Comparison of ENCODE assay signal across 1 cellular context in the genomic region with DNA sequence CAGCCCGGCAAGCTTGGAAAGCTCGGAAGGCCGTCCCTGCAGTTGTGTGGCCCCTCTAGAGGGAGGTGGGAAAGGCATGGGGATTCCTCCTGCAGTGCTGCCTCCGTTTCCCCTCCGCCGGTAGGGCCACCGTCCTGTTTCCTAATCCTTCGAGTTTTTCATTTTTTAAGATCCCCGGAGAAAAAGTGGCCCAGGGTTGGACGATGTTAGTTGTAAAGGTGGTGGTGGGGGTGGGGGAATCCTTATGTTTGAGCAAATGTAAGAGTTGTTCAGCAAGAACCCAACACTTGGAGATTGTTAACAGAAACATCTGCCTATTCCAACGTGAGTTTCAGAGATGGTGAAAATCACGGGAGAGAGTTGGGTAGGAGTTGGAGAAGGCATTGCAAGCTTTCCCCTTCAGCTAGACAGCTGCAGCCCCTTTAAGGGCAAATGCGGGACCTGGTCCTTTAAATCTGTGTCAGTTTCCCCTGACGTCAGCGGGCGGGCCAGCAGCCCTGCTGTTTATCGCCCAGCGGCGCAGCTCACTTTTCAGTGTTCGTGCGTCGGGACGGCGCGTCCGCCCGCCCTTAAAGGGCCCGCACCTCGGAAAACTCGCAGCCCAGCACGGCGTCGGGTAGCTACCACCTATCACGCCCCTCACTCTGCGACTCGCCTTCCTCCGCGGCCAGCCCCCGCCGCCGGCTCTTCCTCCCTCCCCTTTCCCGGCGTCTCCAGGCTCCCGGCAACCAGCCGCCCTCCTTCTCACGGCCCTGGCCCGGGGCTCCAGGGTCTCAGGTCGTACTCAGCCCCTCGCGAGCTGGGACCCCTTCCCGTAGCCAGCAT.
TF ChIP-seq lines count a peak whose summit lies in the region.

A gene (plus strand): TSS at position 534 of the 825 bp plus-strand sequence. CDS start 521 bp downstream, outside the sequence.

TF ChIP-seq in GM12878, 131 proteins besides CTCF, POLR2A, EP300 and RAD21 (continued from another document and continues in another):
- TF ChIP-seq, protein P1, sequence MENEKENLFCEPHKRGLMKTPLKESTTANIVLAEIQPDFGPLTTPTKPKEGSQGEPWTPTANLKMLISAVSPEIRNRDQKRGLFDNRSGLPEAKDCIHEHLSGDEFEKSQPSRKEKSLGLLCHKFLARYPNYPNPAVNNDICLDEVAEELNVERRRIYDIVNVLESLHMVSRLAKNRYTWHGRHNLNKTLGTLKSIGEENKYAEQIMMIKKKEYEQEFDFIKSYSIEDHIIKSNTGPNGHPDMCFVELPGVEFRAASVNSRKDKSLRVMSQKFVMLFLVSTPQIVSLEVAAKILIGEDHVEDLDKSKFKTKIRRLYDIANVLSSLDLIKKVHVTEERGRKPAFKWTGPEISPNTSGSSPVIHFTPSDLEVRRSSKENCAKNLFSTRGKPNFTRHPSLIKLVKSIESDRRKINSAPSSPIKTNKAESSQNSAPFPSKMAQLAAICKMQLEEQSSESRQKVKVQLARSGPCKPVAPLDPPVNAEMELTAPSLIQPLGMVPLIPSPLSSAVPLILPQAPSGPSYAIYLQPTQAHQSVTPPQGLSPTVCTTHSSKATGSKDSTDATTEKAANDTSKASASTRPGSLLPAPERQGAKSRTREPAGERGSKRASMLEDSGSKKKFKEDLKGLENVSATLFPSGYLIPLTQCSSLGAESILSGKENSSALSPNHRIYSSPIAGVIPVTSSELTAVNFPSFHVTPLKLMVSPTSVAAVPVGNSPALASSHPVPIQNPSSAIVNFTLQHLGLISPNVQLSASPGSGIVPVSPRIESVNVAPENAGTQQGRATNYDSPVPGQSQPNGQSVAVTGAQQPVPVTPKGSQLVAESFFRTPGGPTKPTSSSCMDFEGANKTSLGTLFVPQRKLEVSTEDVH (IDR thresholded peaks at IDR 0.05; ENCODE audit: low read depth, partially characterized antibody): no peak
- TF ChIP-seq BCL11A (IDR thresholded peaks at IDR 0.05; ENCODE audit: low read depth, low read length): no peak
- no peak for TF ChIP-seq NFYA (IDR thresholded peaks at IDR 0.05; ENCODE audit: borderline replicate concordance, low read depth, low read length)
- TF ChIP-seq, protein P2, sequence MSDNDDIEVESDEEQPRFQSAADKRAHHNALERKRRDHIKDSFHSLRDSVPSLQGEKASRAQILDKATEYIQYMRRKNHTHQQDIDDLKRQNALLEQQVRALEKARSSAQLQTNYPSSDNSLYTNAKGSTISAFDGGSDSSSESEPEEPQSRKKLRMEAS (IDR thresholded peaks at IDR 0.05; ENCODE audit: low read depth, low read length): peak; percentile 52; the same call in 1 of the 2 replicates
- peak; percentile 66 for TF ChIP-seq TAF1 (IDR thresholded peaks at IDR 0.05; ENCODE audit: borderline replicate concordance, low read depth, low read length)
- no peak for TF ChIP-seq NR2C1 (IDR thresholded peaks at IDR 0.05)
- TF ChIP-seq SIX5 (IDR thresholded peaks at IDR 0.05; ENCODE audit: low read depth, low read length, severe bottlenecking): peak; percentile 6
- TF ChIP-seq RCOR1 (conservative IDR thresholded peaks at IDR 0.05; ENCODE audit: low read depth, low read length): no peak
- TF ChIP-seq IRF4 (IDR thresholded peaks at IDR 0.05; ENCODE audit: low read depth, low read length): 0 out of 2 replicates have a peak, but pooled peaks have one; percentile 38
- peak; percentile 80 for TF ChIP-seq SP1 (IDR thresholded peaks at IDR 0.05; ENCODE audit: low read depth, low read length)
- no peak for TF ChIP-seq SUZ12 (IDR thresholded peaks at IDR 0.05; ENCODE audit: unreplicated experiment)
- TF ChIP-seq, protein P3, sequence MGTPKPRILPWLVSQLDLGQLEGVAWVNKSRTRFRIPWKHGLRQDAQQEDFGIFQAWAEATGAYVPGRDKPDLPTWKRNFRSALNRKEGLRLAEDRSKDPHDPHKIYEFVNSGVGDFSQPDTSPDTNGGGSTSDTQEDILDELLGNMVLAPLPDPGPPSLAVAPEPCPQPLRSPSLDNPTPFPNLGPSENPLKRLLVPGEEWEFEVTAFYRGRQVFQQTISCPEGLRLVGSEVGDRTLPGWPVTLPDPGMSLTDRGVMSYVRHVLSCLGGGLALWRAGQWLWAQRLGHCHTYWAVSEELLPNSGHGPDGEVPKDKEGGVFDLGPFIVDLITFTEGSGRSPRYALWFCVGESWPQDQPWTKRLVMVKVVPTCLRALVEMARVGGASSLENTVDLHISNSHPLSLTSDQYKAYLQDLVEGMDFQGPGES (IDR thresholded peaks at IDR 0.05): no peak
- no peak for TF ChIP-seq CBX5 (IDR thresholded peaks at IDR 0.05; ENCODE audit: low read depth)
- TF ChIP-seq, protein P4, sequence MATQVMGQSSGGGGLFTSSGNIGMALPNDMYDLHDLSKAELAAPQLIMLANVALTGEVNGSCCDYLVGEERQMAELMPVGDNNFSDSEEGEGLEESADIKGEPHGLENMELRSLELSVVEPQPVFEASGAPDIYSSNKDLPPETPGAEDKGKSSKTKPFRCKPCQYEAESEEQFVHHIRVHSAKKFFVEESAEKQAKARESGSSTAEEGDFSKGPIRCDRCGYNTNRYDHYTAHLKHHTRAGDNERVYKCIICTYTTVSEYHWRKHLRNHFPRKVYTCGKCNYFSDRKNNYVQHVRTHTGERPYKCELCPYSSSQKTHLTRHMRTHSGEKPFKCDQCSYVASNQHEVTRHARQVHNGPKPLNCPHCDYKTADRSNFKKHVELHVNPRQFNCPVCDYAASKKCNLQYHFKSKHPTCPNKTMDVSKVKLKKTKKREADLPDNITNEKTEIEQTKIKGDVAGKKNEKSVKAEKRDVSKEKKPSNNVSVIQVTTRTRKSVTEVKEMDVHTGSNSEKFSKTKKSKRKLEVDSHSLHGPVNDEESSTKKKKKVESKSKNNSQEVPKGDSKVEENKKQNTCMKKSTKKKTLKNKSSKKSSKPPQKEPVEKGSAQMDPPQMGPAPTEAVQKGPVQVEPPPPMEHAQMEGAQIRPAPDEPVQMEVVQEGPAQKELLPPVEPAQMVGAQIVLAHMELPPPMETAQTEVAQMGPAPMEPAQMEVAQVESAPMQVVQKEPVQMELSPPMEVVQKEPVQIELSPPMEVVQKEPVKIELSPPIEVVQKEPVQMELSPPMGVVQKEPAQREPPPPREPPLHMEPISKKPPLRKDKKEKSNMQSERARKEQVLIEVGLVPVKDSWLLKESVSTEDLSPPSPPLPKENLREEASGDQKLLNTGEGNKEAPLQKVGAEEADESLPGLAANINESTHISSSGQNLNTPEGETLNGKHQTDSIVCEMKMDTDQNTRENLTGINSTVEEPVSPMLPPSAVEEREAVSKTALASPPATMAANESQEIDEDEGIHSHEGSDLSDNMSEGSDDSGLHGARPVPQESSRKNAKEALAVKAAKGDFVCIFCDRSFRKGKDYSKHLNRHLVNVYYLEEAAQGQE (IDR thresholded peaks at IDR 0.05; ENCODE audit: low read depth, low read length): no peak
- TF ChIP-seq, protein P5, sequence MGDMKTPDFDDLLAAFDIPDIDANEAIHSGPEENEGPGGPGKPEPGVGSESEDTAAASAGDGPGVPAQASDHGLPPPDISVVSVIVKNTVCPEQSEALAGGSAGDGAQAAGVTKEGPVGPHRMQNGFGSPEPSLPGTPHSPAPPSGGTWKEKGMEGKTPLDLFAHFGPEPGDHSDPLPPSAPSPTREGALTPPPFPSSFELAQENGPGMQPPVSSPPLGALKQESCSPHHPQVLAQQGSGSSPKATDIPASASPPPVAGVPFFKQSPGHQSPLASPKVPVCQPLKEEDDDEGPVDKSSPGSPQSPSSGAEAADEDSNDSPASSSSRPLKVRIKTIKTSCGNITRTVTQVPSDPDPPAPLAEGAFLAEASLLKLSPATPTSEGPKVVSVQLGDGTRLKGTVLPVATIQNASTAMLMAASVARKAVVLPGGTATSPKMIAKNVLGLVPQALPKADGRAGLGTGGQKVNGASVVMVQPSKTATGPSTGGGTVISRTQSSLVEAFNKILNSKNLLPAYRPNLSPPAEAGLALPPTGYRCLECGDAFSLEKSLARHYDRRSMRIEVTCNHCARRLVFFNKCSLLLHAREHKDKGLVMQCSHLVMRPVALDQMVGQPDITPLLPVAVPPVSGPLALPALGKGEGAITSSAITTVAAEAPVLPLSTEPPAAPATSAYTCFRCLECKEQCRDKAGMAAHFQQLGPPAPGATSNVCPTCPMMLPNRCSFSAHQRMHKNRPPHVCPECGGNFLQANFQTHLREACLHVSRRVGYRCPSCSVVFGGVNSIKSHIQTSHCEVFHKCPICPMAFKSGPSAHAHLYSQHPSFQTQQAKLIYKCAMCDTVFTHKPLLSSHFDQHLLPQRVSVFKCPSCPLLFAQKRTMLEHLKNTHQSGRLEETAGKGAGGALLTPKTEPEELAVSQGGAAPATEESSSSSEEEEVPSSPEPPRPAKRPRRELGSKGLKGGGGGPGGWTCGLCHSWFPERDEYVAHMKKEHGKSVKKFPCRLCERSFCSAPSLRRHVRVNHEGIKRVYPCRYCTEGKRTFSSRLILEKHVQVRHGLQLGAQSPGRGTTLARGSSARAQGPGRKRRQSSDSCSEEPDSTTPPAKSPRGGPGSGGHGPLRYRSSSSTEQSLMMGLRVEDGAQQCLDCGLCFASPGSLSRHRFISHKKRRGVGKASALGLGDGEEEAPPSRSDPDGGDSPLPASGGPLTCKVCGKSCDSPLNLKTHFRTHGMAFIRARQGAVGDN (IDR thresholded peaks at IDR 0.05): peak; percentile 47
- TF ChIP-seq ZNF217 (IDR thresholded peaks at IDR 0.05): no peak
- no peak for TF ChIP-seq YBX1 (IDR thresholded peaks at IDR 0.05)
- TF ChIP-seq NR2F1 (conservative IDR thresholded peaks at IDR 0.05): 0 out of 2 replicates have a peak, but pooled peaks have one; percentile 19
- no peak for TF ChIP-seq HDAC6 (IDR thresholded peaks at IDR 0.05; ENCODE audit: unreplicated experiment)
- no peak for TF ChIP-seq SMAD1 (IDR thresholded peaks at IDR 0.05; ENCODE audit: low read depth, partially characterized antibody)
- TF ChIP-seq CBFB (IDR thresholded peaks at IDR 0.05; ENCODE audit: low read depth): no peak
- TF ChIP-seq, protein P6, sequence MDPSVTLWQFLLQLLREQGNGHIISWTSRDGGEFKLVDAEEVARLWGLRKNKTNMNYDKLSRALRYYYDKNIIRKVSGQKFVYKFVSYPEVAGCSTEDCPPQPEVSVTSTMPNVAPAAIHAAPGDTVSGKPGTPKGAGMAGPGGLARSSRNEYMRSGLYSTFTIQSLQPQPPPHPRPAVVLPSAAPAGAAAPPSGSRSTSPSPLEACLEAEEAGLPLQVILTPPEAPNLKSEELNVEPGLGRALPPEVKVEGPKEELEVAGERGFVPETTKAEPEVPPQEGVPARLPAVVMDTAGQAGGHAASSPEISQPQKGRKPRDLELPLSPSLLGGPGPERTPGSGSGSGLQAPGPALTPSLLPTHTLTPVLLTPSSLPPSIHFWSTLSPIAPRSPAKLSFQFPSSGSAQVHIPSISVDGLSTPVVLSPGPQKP (IDR thresholded peaks at IDR 0.05; ENCODE audit: low read depth, low read length): no peak
- peak; percentile 88 for TF ChIP-seq CREM (IDR thresholded peaks at IDR 0.05; ENCODE audit: low read depth)
- TF ChIP-seq RB1 (IDR thresholded peaks at IDR 0.05; ENCODE audit: borderline replicate concordance): no peak; the same call in 1 of the 2 replicates
- TF ChIP-seq, protein P7, sequence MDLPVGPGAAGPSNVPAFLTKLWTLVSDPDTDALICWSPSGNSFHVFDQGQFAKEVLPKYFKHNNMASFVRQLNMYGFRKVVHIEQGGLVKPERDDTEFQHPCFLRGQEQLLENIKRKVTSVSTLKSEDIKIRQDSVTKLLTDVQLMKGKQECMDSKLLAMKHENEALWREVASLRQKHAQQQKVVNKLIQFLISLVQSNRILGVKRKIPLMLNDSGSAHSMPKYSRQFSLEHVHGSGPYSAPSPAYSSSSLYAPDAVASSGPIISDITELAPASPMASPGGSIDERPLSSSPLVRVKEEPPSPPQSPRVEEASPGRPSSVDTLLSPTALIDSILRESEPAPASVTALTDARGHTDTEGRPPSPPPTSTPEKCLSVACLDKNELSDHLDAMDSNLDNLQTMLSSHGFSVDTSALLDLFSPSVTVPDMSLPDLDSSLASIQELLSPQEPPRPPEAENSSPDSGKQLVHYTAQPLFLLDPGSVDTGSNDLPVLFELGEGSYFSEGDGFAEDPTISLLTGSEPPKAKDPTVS (IDR thresholded peaks at IDR 0.05; ENCODE audit: low read depth, low read length): no peak
- peak; percentile 80 for TF ChIP-seq IKZF1 (conservative IDR thresholded peaks at IDR 0.05)
- no peak for TF ChIP-seq HDAC2 (IDR thresholded peaks at IDR 0.05)
- peak; percentile 97 for TF ChIP-seq ATF7 (IDR thresholded peaks at IDR 0.05; ENCODE audit: low read depth)
- no peak for TF ChIP-seq MTA3 (IDR thresholded peaks at IDR 0.05; ENCODE audit: borderline replicate concordance, low read length)
- no peak for TF ChIP-seq KDM1A (IDR thresholded peaks at IDR 0.05; ENCODE audit: borderline replicate concordance)
- no peak for TF ChIP-seq SREBF2 (IDR thresholded peaks at IDR 0.05; ENCODE audit: low read length)
- TF ChIP-seq, protein P8, sequence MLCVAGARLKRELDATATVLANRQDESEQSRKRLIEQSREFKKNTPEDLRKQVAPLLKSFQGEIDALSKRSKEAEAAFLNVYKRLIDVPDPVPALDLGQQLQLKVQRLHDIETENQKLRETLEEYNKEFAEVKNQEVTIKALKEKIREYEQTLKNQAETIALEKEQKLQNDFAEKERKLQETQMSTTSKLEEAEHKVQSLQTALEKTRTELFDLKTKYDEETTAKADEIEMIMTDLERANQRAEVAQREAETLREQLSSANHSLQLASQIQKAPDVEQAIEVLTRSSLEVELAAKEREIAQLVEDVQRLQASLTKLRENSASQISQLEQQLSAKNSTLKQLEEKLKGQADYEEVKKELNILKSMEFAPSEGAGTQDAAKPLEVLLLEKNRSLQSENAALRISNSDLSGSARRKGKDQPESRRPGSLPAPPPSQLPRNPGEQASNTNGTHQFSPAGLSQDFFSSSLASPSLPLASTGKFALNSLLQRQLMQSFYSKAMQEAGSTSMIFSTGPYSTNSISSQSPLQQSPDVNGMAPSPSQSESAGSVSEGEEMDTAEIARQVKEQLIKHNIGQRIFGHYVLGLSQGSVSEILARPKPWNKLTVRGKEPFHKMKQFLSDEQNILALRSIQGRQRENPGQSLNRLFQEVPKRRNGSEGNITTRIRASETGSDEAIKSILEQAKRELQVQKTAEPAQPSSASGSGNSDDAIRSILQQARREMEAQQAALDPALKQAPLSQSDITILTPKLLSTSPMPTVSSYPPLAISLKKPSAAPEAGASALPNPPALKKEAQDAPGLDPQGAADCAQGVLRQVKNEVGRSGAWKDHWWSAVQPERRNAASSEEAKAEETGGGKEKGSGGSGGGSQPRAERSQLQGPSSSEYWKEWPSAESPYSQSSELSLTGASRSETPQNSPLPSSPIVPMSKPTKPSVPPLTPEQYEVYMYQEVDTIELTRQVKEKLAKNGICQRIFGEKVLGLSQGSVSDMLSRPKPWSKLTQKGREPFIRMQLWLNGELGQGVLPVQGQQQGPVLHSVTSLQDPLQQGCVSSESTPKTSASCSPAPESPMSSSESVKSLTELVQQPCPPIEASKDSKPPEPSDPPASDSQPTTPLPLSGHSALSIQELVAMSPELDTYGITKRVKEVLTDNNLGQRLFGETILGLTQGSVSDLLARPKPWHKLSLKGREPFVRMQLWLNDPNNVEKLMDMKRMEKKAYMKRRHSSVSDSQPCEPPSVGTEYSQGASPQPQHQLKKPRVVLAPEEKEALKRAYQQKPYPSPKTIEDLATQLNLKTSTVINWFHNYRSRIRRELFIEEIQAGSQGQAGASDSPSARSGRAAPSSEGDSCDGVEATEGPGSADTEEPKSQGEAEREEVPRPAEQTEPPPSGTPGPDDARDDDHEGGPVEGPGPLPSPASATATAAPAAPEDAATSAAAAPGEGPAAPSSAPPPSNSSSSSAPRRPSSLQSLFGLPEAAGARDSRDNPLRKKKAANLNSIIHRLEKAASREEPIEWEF (IDR thresholded peaks at IDR 0.05; ENCODE audit: insufficient replicate concordance, low read depth, low read length): no peak
- no peak for TF ChIP-seq ZNF384 (IDR thresholded peaks at IDR 0.05; ENCODE audit: borderline replicate concordance, low read depth, low read length)
- peak; percentile 83 for TF ChIP-seq FOXK2 (IDR thresholded peaks at IDR 0.05)
- no peak for TF ChIP-seq SUPT20H (IDR thresholded peaks at IDR 0.05; ENCODE audit: borderline replicate concordance, control insufficient read depth, low read depth, low read length)
- TF ChIP-seq ZNF24 (IDR thresholded peaks at IDR 0.05): no peak
- no peak for TF ChIP-seq SMARCA5 (IDR thresholded peaks at IDR 0.05)
- no peak for TF ChIP-seq BMI1 (IDR thresholded peaks at IDR 0.05; ENCODE audit: borderline replicate concordance)
- TF ChIP-seq RAD51 (IDR thresholded peaks at IDR 0.05): no peak
